Comparison of ENCODE assay signal across 12 cellular contexts in the genomic region with DNA sequence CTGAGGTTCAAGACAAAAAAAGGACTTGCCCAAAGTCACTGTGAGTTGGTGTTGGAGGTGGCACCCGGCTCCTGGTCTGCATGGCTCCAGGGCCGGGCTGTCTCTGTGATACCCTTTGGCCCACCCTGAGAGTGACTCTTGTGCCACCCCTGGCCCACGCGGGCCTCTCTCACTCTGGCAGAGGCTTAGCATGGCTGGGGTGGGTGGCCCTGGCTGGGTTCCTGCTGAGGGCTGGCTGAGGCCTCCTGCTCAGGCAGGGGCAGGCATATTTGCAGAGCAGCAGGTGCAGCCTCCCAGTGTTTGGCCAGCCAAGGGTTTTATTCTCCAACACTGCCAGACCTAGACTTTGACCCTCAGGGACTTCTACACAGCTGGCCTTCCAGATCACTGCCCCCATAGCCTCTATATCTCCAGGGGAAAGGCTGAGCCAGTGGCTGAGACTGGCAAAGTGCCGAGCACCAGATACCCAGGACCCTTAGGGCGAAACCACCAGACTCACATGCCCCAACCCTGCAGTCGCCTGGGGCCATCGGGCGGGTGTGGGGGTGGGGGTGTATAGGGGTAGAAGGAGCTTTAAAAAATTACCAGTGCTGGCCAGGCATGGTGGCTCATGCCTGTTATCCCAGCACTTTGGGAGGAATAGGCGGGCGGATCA. TPM values are rescaled to one million over a fixed set of nuclear protein-coding genes. Genes with fewer than 3 reads are reported as not detected.
DNase-seq lines count a peak whose midpoint lies in the region; ATAC-seq and TF ChIP-seq lines count a peak whose summit lies in the region.
"Had no signal": no experiment of that assay in that cellular context is flagged by ENCODE, and none has a peak within 500 bp of the region (broad histone marks: within the 10 kb centered on the region; RNA-seq: fewer than 3 reads in every experiment).

No MANE protein-coding gene starts in this region.

- peak overlapping the region in 3 of 8 donors; percentile 39 to 58 (median 40) for H3K27ac ChIP-seq in spleen
- H3K27ac ChIP-seq: SJSA1 had no signal

- peaks cover 0 to 5% (median 0%) of the 10 kb centered on the region in 7 donors for H3K27me3 ChIP-seq in spleen (replicated peaks in 1 of 7)

- peaks cover 0 to 41% (median 29%) of the 10 kb centered on the region in 6 donors for H3K4me1 ChIP-seq in spleen

- intact Hi-C loops in spleen (cut with DNase I; ENCODE audit: low total_unique reads) = no loop called here

- DNase-seq in activated CD8-positive, alpha-beta memory T cell treated with anti-CD3 and anti-CD28 coated beads for 24 hours = peak; percentile 57
- no peak for DNase-seq in activated CD8-positive, alpha-beta memory T cell treated with anti-CD3 and anti-CD28 coated beads, Interleukin-2, amount 50 U/mL, for 4 hours
- peak; percentile 62 for DNase-seq in NCI-H510A treated with DMSO at 0.1 percent for 48 hours (lab: John Stamatoyannopoulos, UW)
- peak; percentile 53 for DNase-seq in islet precursor cell
- peak; percentile 67 for DNase-seq in spleen
- DNase-seq in NCI-H1105 (lab: John Stamatoyannopoulos, UW) = no peak
- DNase-seq: activated naive CD8-positive, alpha-beta T cell treated with anti-CD3 and anti-CD28 coated beads, Interleukin-2, amount 50 U/mL, for 24 hours; left ventricle myocardium superior had no signal

- WGBS in spleen, 5 donors = 49 to 70% (median 66%) methylated on average over 10 to 11 of the region's 11 CpGs

- no peaks in the 10 kb centered on the region for H3K36me3 ChIP-seq in spleen
- H3K36me3 ChIP-seq: SJSA1 had no signal

- no peak for TF ChIP-seq POLR2A in spleen (IDR thresholded peaks at IDR 0.05)

- ATAC-seq in HG02973 (IDR thresholded peaks at IDR 0.05; ENCODE audit: unreplicated experiment) (no peak), GM19324 (IDR thresholded peaks at IDR 0.05; ENCODE audit: low FRiP score, unreplicated experiment) (no peak)
- ATAC-seq: activated CD4-positive, CD25-positive, alpha-beta regulatory T cell treated with anti-CD3 and anti-CD28 coated beads, Interleukin-2, amount 50 U/mL, for 24 hours; activated naive CD8-positive, alpha-beta T cell treated with anti-CD3 and anti-CD28 coated beads, Interleukin-2, amount 50 U/mL, for 24 hours; left ventricle myocardium superior had no signal

- no peak overlapping the region for H3K4me3 ChIP-seq in spleen
- H3K4me3 ChIP-seq: SJSA1 had no signal

- no peaks in the 10 kb centered on the region for H3K9me3 ChIP-seq in spleen
- H3K9me3 ChIP-seq: SJSA1 had no signal

- no peak for TF ChIP-seq CTCF in spleen (IDR thresholded peaks at IDR 0.05 in 8 of 11, conservative IDR thresholded peaks at IDR 0.05 in 3 of 11)

RNA-seq across cellular contexts. Expression of gene ADGRG1, which starts 21.5 kb away (rescaled TPM):
- total RNA-seq in spleen = 10 to 100 TPM in 4 of 7 donors, 1 to 10 TPM in 3; 6.9 to 23.7 (median 10.5) TPM
- polyA plus RNA-seq in spleen = 1 to 10 TPM; 1.0 to 2.7 (median 1.2) TPM

Comparison
In these comparisons a context has a peak if more than half of its experiments do, and no peak if none do; other contexts are left out.
1. DNase-seq: peak in activated CD8-positive, alpha-beta memory T cell treated with anti-CD3 and anti-CD28 coated beads for 24 hours (single experiment), NCI-H510A treated with DMSO at 0.1 percent for 48 hours (single experiment), islet precursor cell (single experiment) and spleen (single experiment); none in activated CD8-positive, alpha-beta memory T cell treated with anti-CD3 and anti-CD28 coated beads, Interleukin-2, amount 50 U/mL, for 4 hours (single experiment) and NCI-H1105 (single experiment).